Comparison of ENCODE assay signal across 24 cellular contexts in genomic region chr19:51025401-51025800, GRCh38. TPM values are rescaled to one million over a fixed set of nuclear protein-coding genes. Genes with fewer than 3 reads are reported as not detected.
DNase-seq lines count a peak whose midpoint lies in the region; ATAC-seq and TF ChIP-seq lines count a peak whose summit lies in the region.
"Had no signal": no experiment of that assay in that cellular context is flagged by ENCODE, and none has a peak within 500 bp of the region (broad histone marks: within the 10 kb centered on the region; RNA-seq: fewer than 3 reads in every experiment).

No MANE protein-coding gene starts in this region.

- no peaks in the 10 kb centered on the region for H3K9me3 ChIP-seq in body of pancreas
- H3K9me3 ChIP-seq in osteoblast (ENCODE audit: low read depth, low read length), result no peaks in the 10 kb centered on the region
- H3K9me3 ChIP-seq in gastrocnemius medialis, result no peaks in the 10 kb centered on the region
- H3K9me3 ChIP-seq in esophagus muscularis mucosa, result no peaks in the 10 kb centered on the region
- H3K9me3 ChIP-seq: Caco-2, MG63 had no signal

- no peak for TF ChIP-seq EP300 in esophagus muscularis mucosa (IDR thresholded peaks at IDR 0.05)

- H3K36me3 Mint-ChIP-seq in GM23338 (ENCODE audit: low read depth), result peaks cover 3% of the 10 kb centered on the region; the same call in 1 of the 3 replicates

- H3K4me1 Mint-ChIP-seq in GM23338, result peaks cover 36% of the 10 kb centered on the region

- H3K4me2 ChIP-seq in GM23338 (no peak overlapping the region), osteoblast (ENCODE audit: insufficient read depth, low read length) (no peak overlapping the region)

- H3K4me3 ChIP-seq in GM23338 (no peak overlapping the region), body of pancreas (no peak overlapping the region), osteoblast (ENCODE audit: insufficient read depth, low read length) (no peak overlapping the region), gastrocnemius medialis (no peak overlapping the region), esophagus muscularis mucosa (no peak overlapping the region)
- H3K4me3 ChIP-seq: GM12878, GM23248, MG63, SK-N-MC had no signal

- H3K27me3 Mint-ChIP-seq in GM23338 (ENCODE audit: insufficient read depth, low read depth, poor library complexity), result peaks cover 19% of the 10 kb centered on the region

- H3K4me1 ChIP-seq in GM23338 (ENCODE audit: insufficient read depth) (peaks cover 5% of the 10 kb centered on the region; the same call in 1 of the 2 replicates), body of pancreas (peaks cover 42% of the 10 kb centered on the region), osteoblast (ENCODE audit: insufficient read depth, low read length) (no peaks in the 10 kb centered on the region), gastrocnemius medialis (no peaks in the 10 kb centered on the region), esophagus muscularis mucosa (no peaks in the 10 kb centered on the region)
- H3K4me1 ChIP-seq: Caco-2 had no signal

- DNase-seq in COLO668 (lab: John Stamatoyannopoulos, UW; ENCODE audit: unreplicated experiment), result peak; percentile 12
- DNase-seq in GM23338 (ENCODE audit: low spot score), result no peak
- peak in 1 of 4 donors; percentile 40 for DNase-seq in body of pancreas
- DNase-seq in osteoblast (ENCODE audit: insufficient read length, low spot score, missing footprints), result peak; percentile 67
- no peak for DNase-seq in activated CD8-positive, alpha-beta memory T cell treated with anti-CD3 and anti-CD28 coated beads for 24 hours
- DNase-seq in gastrocnemius medialis, result no peak
- no peak for DNase-seq in esophagus muscularis mucosa (ENCODE audit: extremely low spot score)
- DNase-seq in activated CD8-positive, alpha-beta memory T cell treated with anti-CD3 and anti-CD28 coated beads, Interleukin-2, amount 50 U/mL, for 4 hours, result no peak
- DNase-seq: ACHN, AML-193, Caco-2, GDM1, GM23248, Karpas-422, MG63, NCI-H1092 treated with DMSO at 0.1 percent for 48 hours, NCI-H2171 treated with DMSO at 0.1 percent for 48 hours, NCI-H524, T-helper 1 cell had no signal

- H4K20me1 ChIP-seq in GM23338 (replicated peaks; ENCODE audit: insufficient read depth) (no peaks in the 10 kb centered on the region), osteoblast (ENCODE audit: insufficient read depth, low read length) (no peaks in the 10 kb centered on the region)

- H3K27ac ChIP-seq in GM23338 (ENCODE audit: low read depth) (no peak overlapping the region), body of pancreas (peak overlapping the region in 3 of 4 donors; percentile 58 to 88 (median 82)), osteoblast (ENCODE audit: low read depth, low read length) (no peak overlapping the region), gastrocnemius medialis (no peak overlapping the region), esophagus muscularis mucosa (replicated peaks in 1 of 4) (no peak overlapping the region)
- H3K27ac ChIP-seq: GM23248, SK-N-MC had no signal

- in situ Hi-C loops in gastrocnemius medialis (cut with MboI; ENCODE audit: low sequenced_read_pairs in 4 of 4), result no loop called here

- peaks cover 7% of the 10 kb centered on the region; the same call in 1 of the 2 replicates for H3K9me2 ChIP-seq in GM23338 (ENCODE audit: insufficient read depth)

- H3K27me3 ChIP-seq in GM23338 (ENCODE audit: insufficient read depth) (no peaks in the 10 kb centered on the region), body of pancreas (no peaks in the 10 kb centered on the region), osteoblast (ENCODE audit: insufficient read depth, low read length) (peaks cover 17% of the 10 kb centered on the region), gastrocnemius medialis (peaks cover 0 to 2% (median 0%) of the 10 kb centered on the region in 3 donors), esophagus muscularis mucosa (peaks cover 0 to 90% (median 10%) of the 10 kb centered on the region in 4 donors)

- H2AFZ ChIP-seq in GM23338 (no peak overlapping the region), osteoblast (ENCODE audit: low read length) (no peak overlapping the region)
- H2AFZ ChIP-seq: GM23248 had no signal

- TF ChIP-seq CTCF in GM23338 (conservative IDR thresholded peaks at IDR 0.05; ENCODE audit: low read depth in 2 of 2), result no peak
- no peak for TF ChIP-seq CTCF in body of pancreas (IDR thresholded peaks at IDR 0.05)
- no peak for TF ChIP-seq CTCF in osteoblast (IDR thresholded peaks at IDR 0.05; ENCODE audit: extremely low read depth, low read depth, low read length)
- no peak for TF ChIP-seq CTCF in gastrocnemius medialis (IDR thresholded peaks at IDR 0.05 in 4 of 5, conservative IDR thresholded peaks at IDR 0.05 in 1 of 5)
- TF ChIP-seq CTCF in esophagus muscularis mucosa (IDR thresholded peaks at IDR 0.05), result no peak

- H3K27ac Mint-ChIP-seq in GM23338, result no peak overlapping the region

- no peaks in the 10 kb centered on the region; the same call in 2 of the 3 replicates for H3K9me3 Mint-ChIP-seq in GM23338

- H3K4me3 Mint-ChIP-seq in GM23338, result no peak overlapping the region

- peak; percentile 11; the same call in 2 of the 3 replicates for ATAC-seq in GM23338
- no peak for ATAC-seq in body of pancreas
- no peak for ATAC-seq in gastrocnemius medialis
- ATAC-seq: GM12878, Panc1, Right ventricle myocardium inferior had no signal

- intact Hi-C loops in body of pancreas (cut with DNase I) (no loop called here), gastrocnemius medialis (cut with DNase I; ENCODE audit: low total_unique reads) (no loop called here), esophagus muscularis mucosa (cut with DNase I) (no loop called here)

- no peaks in the 10 kb centered on the region for H3F3A ChIP-seq in GM23338 (replicated peaks; ENCODE audit: low read depth)

- H3K36me3 ChIP-seq in GM23338 (ENCODE audit: insufficient read depth) (no peaks in the 10 kb centered on the region), body of pancreas (replicated peaks in 1 of 2; ENCODE audit: insufficient read depth in 1 of 2, low read depth in 2 of 2) (no peaks in the 10 kb centered on the region), osteoblast (ENCODE audit: insufficient read depth, low read length) (no peaks in the 10 kb centered on the region), gastrocnemius medialis (no peaks in the 10 kb centered on the region), esophagus muscularis mucosa (no peaks in the 10 kb centered on the region)
- H3K36me3 ChIP-seq: MG63 had no signal

- TF ChIP-seq POLR2A in body of pancreas (IDR thresholded peaks at IDR 0.05) (no peak), gastrocnemius medialis (IDR thresholded peaks at IDR 0.05) (no peak), esophagus muscularis mucosa (IDR thresholded peaks at IDR 0.05; ENCODE audit: low read depth) (no peak)

- no peaks in the 10 kb centered on the region for H3K79me2 ChIP-seq in GM23338 (replicated peaks; ENCODE audit: insufficient read depth)
- H3K79me2 ChIP-seq in osteoblast (ENCODE audit: insufficient read depth, low read length), result no peaks in the 10 kb centered on the region

- 51 to 67% methylated on average over 6 of the region's 6 CpGs for WGBS in body of pancreas, 2 donors
- WGBS in esophagus muscularis mucosa, result 80% methylated on average over 5 of the region's 6 CpGs

TF ChIP-seq in GM23338, 12 proteins besides CTCF, POLR2A, EP300 and RAD21:
- TF ChIP-seq CREB1 (CRISPR knock-in tag; IDR thresholded peaks at IDR 0.05; ENCODE audit: low read depth) (no peak), JUNB (IDR thresholded peaks at IDR 0.05; ENCODE audit: unreplicated experiment) (no peak), STAT1 (IDR thresholded peaks at IDR 0.05; ENCODE audit: unreplicated experiment) (no peak), EZH2phosphoT487 (IDR thresholded peaks at IDR 0.05; ENCODE audit: unreplicated experiment) (no peak)
TF ChIP-seq in GM23338: peak in this region for 0.

RNA-seq across cellular contexts. Expression of gene KLK11, which starts 1.0 kb away (rescaled TPM):
- not detected in 2 replicates for total RNA-seq in GM23338 (2014; rRNA removed; shearing (Covaris generic))
- 0.28 TPM in 1 of 2 replicates, not detected in the other for polyA plus RNA-seq in GM23338 (2016; fragmentation: Nextera tagmentation; extraction: Ambion mirVana)
- 10 to 100 TPM; 18.4 to 44.8 TPM for total RNA-seq in body of pancreas
- total RNA-seq in osteoblast, result not detected in 2 replicates
- total RNA-seq in gastrocnemius medialis, result not detected
- not detected for total RNA-seq in esophagus muscularis mucosa
- total RNA-seq: Caco-2, GM12878, GM23248, Right ventricle myocardium inferior had no signal
- polyA plus RNA-seq: GM12878, GM23248 had no signal

RNA-seq across cellular contexts. Expression of gene KLK10, which starts 5.9 kb away (rescaled TPM):
- total RNA-seq in GM23338 (2014; rRNA removed; shearing (Covaris generic)), result 4.9 and 6.6 TPM in 2 replicates
- 6.0 and 6.1 TPM in 2 replicates for polyA plus RNA-seq in GM23338 (2016; fragmentation: Nextera tagmentation; extraction: Ambion mirVana)
- total RNA-seq in body of pancreas (not detected), osteoblast (not detected in 2 replicates), gastrocnemius medialis (1 to 10 TPM in 1 of 4 donors, not detected in 3; 1.6 TPM), esophagus muscularis mucosa (not detected)
- total RNA-seq: Caco-2, GM12878, GM23248, Right ventricle myocardium inferior had no signal
- polyA plus RNA-seq: GM12878, GM23248 had no signal

RNA-seq across cellular contexts. Expression of gene KLK12, which starts 9.4 kb away (rescaled TPM):
- total RNA-seq in GM23338 (2014; rRNA removed; shearing (Covaris generic)), result not detected in 2 replicates
- polyA plus RNA-seq in GM23338 (2016; fragmentation: Nextera tagmentation; extraction: Ambion mirVana), result not detected in 2 replicates
- not detected for total RNA-seq in body of pancreas
- total RNA-seq in osteoblast, result not detected in 2 replicates
- not detected for total RNA-seq in gastrocnemius medialis
- total RNA-seq in esophagus muscularis mucosa, result not detected
- total RNA-seq: Caco-2, GM12878, GM23248, Right ventricle myocardium inferior had no signal
- polyA plus RNA-seq: GM12878, GM23248 had no signal

RNA-seq across cellular contexts. Expression of gene KLK8, which starts 24.0 kb away (rescaled TPM):
- 4.6 and 4.9 TPM in 2 replicates for total RNA-seq in GM23338 (2014; rRNA removed; shearing (Covaris generic))
- 14.6 and 17.0 TPM in 2 replicates for polyA plus RNA-seq in GM23338 (2016; fragmentation: Nextera tagmentation; extraction: Ambion mirVana)
- total RNA-seq in body of pancreas (not detected), osteoblast (not detected in 2 replicates), gastrocnemius medialis (not detected), esophagus muscularis mucosa (not detected)
- total RNA-seq: GM12878, GM23248, Right ventricle myocardium inferior had no signal
- polyA plus RNA-seq: GM12878, GM23248 had no signal

RNA-seq across cellular contexts. Expression of gene KLK13, which starts 39.5 kb away (rescaled TPM):
- total RNA-seq in GM23338 (2014; rRNA removed; shearing (Covaris generic)), result 1.1 and 5.7 TPM in 2 replicates
- 3.6 and 4.5 TPM in 2 replicates for polyA plus RNA-seq in GM23338 (2016; fragmentation: Nextera tagmentation; extraction: Ambion mirVana)
- total RNA-seq in body of pancreas (10 to 100 TPM in 1 of 2 donors, under 1 TPM in 1; 0.52 to 31.6 TPM), osteoblast (not detected in 2 replicates), gastrocnemius medialis (not detected), esophagus muscularis mucosa (not detected)
- total RNA-seq: Caco-2, GM12878, GM23248, HT-29, Right ventricle myocardium inferior had no signal
- polyA plus RNA-seq: GM12878 had no signal

Comparison
In these comparisons a context has a peak if more than half of its experiments do, and no peak if none do; other contexts are left out.
1. DNase-seq: peak in COLO668 (single experiment) and osteoblast (single experiment); none in GM23338 (single experiment), activated CD8-positive, alpha-beta memory T cell treated with anti-CD3 and anti-CD28 coated beads for 24 hours (single experiment), gastrocnemius medialis (0 of 2), esophagus muscularis mucosa (single experiment) and activated CD8-positive, alpha-beta memory T cell treated with anti-CD3 and anti-CD28 coated beads, Interleukin-2, amount 50 U/mL, for 4 hours (single experiment).
2. H3K27ac ChIP-seq: peak in body of pancreas (3 of 4); none in GM23338 (single experiment), osteoblast (single experiment), gastrocnemius medialis (0 of 4) and esophagus muscularis mucosa (0 of 4).
3. RNA of gene KLK11, which starts 1.0 kb away (total RNA-seq): 18.4 to 44.8 TPM in body of pancreas; not detected in GM23338, not detected in osteoblast, not detected in gastrocnemius medialis and not detected in esophagus muscularis mucosa; every median in the first group is over 10 times any median in the second.